ENCODE assay signal across 8 cellular contexts in the genomic region with DNA sequence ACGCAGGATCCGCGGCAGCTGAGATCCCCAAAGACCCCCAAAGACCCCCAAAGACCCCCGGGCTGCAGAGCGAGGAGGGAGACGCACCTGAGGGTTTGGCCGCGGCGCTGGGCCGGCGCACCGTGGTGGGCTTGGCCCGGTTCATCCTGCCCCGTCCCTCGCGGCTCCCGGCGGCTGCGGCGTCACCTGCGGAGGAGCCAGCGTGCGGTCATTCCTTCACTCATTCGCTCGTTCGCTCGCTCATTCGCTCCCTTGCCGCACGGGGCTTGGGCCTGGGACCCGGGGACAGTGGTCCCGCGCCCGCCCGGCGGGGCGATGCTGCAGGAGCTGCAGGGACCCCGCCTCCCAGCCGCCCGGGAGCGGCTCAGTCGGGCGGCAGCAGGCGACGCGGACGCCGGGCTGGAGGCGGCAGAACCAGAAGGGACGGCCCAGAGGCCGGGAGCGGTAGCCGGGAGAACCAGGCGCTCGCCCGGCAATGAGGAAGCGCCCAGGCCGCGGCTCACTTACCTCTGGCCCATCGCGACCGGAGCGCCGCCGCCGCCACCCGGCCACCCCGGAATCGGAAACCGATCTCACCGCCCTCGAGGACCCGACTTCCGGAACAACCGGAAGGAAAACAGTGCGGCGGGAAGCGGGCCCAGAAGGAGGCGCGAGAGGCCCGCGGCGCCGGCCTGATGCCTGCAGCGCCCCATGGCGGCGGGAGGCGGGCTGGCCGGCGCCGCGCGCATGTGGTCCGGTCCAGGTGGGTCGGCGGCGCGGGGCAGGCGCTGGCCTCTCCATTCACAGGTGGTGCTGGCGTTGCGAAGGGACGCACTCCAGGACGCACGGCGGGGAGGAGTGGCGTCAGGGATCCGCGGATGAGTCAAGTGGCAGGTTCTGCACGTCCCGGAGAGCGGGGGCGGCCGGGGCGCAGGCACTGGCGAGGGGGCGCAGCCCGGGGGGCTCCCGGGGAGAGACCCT. TPM values are rescaled to one million over a fixed set of nuclear protein-coding genes. Genes with fewer than 3 reads are reported as not detected.
DNase-seq lines count a peak whose midpoint lies in the region; ATAC-seq and TF ChIP-seq lines count a peak whose summit lies in the region.

A gene with protein sequence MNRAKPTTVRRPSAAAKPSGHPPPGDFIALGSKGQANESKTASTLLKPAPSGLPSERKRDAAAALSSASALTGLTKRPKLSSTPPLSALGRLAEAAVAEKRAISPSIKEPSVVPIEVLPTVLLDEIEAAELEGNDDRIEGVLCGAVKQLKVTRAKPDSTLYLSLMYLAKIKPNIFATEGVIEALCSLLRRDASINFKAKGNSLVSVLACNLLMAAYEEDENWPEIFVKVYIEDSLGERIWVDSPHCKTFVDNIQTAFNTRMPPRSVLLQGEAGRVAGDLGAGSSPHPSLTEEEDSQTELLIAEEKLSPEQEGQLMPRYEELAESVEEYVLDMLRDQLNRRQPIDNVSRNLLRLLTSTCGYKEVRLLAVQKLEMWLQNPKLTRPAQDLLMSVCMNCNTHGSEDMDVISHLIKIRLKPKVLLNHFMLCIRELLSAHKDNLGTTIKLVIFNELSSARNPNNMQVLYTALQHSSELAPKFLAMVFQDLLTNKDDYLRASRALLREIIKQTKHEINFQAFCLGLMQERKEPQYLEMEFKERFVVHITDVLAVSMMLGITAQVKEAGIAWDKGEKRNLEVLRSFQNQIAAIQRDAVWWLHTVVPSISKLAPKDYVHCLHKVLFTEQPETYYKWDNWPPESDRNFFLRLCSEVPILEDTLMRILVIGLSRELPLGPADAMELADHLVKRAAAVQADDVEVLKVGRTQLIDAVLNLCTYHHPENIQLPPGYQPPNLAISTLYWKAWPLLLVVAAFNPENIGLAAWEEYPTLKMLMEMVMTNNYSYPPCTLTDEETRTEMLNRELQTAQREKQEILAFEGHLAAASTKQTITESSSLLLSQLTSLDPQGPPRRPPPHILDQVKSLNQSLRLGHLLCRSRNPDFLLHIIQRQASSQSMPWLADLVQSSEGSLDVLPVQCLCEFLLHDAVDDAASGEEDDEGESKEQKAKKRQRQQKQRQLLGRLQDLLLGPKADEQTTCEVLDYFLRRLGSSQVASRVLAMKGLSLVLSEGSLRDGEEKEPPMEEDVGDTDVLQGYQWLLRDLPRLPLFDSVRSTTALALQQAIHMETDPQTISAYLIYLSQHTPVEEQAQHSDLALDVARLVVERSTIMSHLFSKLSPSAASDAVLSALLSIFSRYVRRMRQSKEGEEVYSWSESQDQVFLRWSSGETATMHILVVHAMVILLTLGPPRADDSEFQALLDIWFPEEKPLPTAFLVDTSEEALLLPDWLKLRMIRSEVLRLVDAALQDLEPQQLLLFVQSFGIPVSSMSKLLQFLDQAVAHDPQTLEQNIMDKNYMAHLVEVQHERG (N-terminal part only) (minus strand): TSS at position 574 of the 960 bp plus-strand sequence. CDS start 429 bp downstream, at position 145.

- in situ Hi-C loops in GM23248 (cut with MboI): no loop called here

- H3K27me3 ChIP-seq in GM23248 (replicated peaks; ENCODE audit: insufficient read depth): no peaks in the 10 kb centered on the region
- no peaks in the 10 kb centered on the region for H3K27me3 ChIP-seq in RWPE2 (ENCODE audit: insufficient read depth, poor library complexity, severe bottlenecking)

- H3K4me3 ChIP-seq in GM23248 (peak within 1 kb of the TSS; percentile 88), RWPE2 (ENCODE audit: severe bottlenecking) (peak within 1 kb of the TSS; percentile 82)

- H3K4me1 ChIP-seq in GM23248 (ENCODE audit: insufficient read depth): no peaks in the 10 kb centered on the region; the same call in 1 of the 2 replicates
- H3K4me1 ChIP-seq in RWPE2 (ENCODE audit: insufficient read depth, poor library complexity, severe bottlenecking): no peaks in the 10 kb centered on the region

- H3K4me2 ChIP-seq in GM23248 (ENCODE audit: unreplicated experiment): peak within 1 kb of the TSS; percentile 90

- peaks cover 4% of the 10 kb centered on the region for H3K27me3 Mint-ChIP-seq in nephron progenitor cell (ENCODE audit: low read depth, poor library complexity)
- H3K27me3 Mint-ChIP-seq in stimulated activated naive CD8-positive, alpha-beta T cell treated with anti-CD3 and anti-CD28 coated beads, Interleukin-15, amount 100 ng/mL, for 72 hours: no peaks in the 10 kb centered on the region

- DNase-seq in EH (ENCODE audit: low read depth) (peak; percentile 90), GM23248 (peak; percentile 96), RWPE2 (ENCODE audit: low spot score) (peak; percentile 97), fibroblast of the conjunctiva (ENCODE audit: low read depth) (peak; percentile 68), nephron progenitor cell (peak; percentile 88)
- DNase-seq in activated T-helper 9 cell treated with anti-CD3 and anti-CD28 coated beads, Interleukin-2, amount 50 U/mL, for 16 hours (ENCODE audit: low read depth): peak; percentile 88
- peak; percentile 91 to 92 for DNase-seq in stimulated activated naive CD8-positive, alpha-beta T cell treated with anti-CD3 and anti-CD28 coated beads, Interleukin-15, amount 100 ng/mL, for 72 hours

- H3K79me2 ChIP-seq in GM23248 (ENCODE audit: insufficient read depth): peaks cover 39% of the 10 kb centered on the region

- no peak within 1 kb of the TSS; the same call in 1 of the 2 replicates for H3K27ac ChIP-seq in GM23248
- H3K27ac ChIP-seq in RWPE2 (ENCODE audit: poor library complexity, severe bottlenecking): peak within 1 kb of the TSS; percentile 32

- ATAC-seq in RWPE2 (ENCODE audit: low read depth): peak; percentile 96
- ATAC-seq in stimulated activated naive CD8-positive, alpha-beta T cell treated with anti-CD3 and anti-CD28 coated beads, Interleukin-15, amount 100 ng/mL, for 72 hours: peak; percentile 93

- no peaks in the 10 kb centered on the region for H3K9me3 Mint-ChIP-seq in nephron progenitor cell
- no peaks in the 10 kb centered on the region for H3K9me3 Mint-ChIP-seq in stimulated activated naive CD8-positive, alpha-beta T cell treated with anti-CD3 and anti-CD28 coated beads, Interleukin-15, amount 100 ng/mL, for 72 hours

- no peaks in the 10 kb centered on the region for H3K9me2 ChIP-seq in GM23248 (ENCODE audit: insufficient read depth)

- peaks cover 4% of the 10 kb centered on the region; the same call in 1 of the 2 replicates for H3F3A ChIP-seq in GM23248 (ENCODE audit: insufficient read depth)

- H3K27ac Mint-ChIP-seq in nephron progenitor cell: peak within 1 kb of the TSS; percentile 59
- H3K27ac Mint-ChIP-seq in stimulated activated naive CD8-positive, alpha-beta T cell treated with anti-CD3 and anti-CD28 coated beads, Interleukin-15, amount 100 ng/mL, for 72 hours: peak within 1 kb of the TSS; percentile 93 to 96

- peaks cover 20% of the 10 kb centered on the region for H3K36me3 Mint-ChIP-seq in nephron progenitor cell (ENCODE audit: low read depth)

- H3K4me1 Mint-ChIP-seq in nephron progenitor cell: peaks cover 39% of the 10 kb centered on the region
- peaks cover 62% of the 10 kb centered on the region for H3K4me1 Mint-ChIP-seq in stimulated activated naive CD8-positive, alpha-beta T cell treated with anti-CD3 and anti-CD28 coated beads, Interleukin-15, amount 100 ng/mL, for 72 hours

- peak within 1 kb of the TSS; percentile 92 for H3K4me3 Mint-ChIP-seq in nephron progenitor cell
- peak within 1 kb of the TSS; percentile 94 to 96 for H3K4me3 Mint-ChIP-seq in stimulated activated naive CD8-positive, alpha-beta T cell treated with anti-CD3 and anti-CD28 coated beads, Interleukin-15, amount 100 ng/mL, for 72 hours

- peak within 1 kb of the TSS; percentile 84 for H3K9ac ChIP-seq in GM23248

- peak; percentile 93 for TF ChIP-seq CTCF in LNCAP (IDR thresholded peaks at IDR 0.05)
- TF ChIP-seq CTCF in RWPE2 (IDR thresholded peaks at IDR 0.05; ENCODE audit: poor library complexity, severe bottlenecking): peak; percentile 96
- TF ChIP-seq CTCF in nephron progenitor cell (IDR thresholded peaks at IDR 0.05): peak; percentile 54

- peak within 1 kb of the TSS; percentile 77 for H2AFZ ChIP-seq in GM23248

- WGBS in GM23248 (ENCODE audit: low coverage in 1 of 2, low lambda C conversion rate in 2 of 2, missing lambda C conversion rate in 2 of 2), 2 experiments: 0 to 1% methylated on average over 70 to 91 of the region's 118 CpGs

- H4K20me1 ChIP-seq in GM23248 (ENCODE audit: insufficient read depth): no peaks in the 10 kb centered on the region

- no peaks in the 10 kb centered on the region for H3K9me3 ChIP-seq in GM23248 (ENCODE audit: low read depth)
- H3K9me3 ChIP-seq in RWPE2 (ENCODE audit: severe bottlenecking): no peaks in the 10 kb centered on the region

- H3K36me3 ChIP-seq in GM23248 (ENCODE audit: low read depth): no peaks in the 10 kb centered on the region
- H3K36me3 ChIP-seq in RWPE2 (ENCODE audit: low read depth): peaks cover 34% of the 10 kb centered on the region

RNA-seq across cellular contexts. Expression of the gene that starts here (rescaled TPM):
- total RNA-seq in GM23248 (2014; rRNA removed; shearing (Covaris generic)): 44.4 and 44.7 TPM in 2 replicates
- 24.8 and 25.4 TPM in 2 replicates for polyA plus RNA-seq in GM23248 (2016; fragmentation: Nextera tagmentation; extraction: Ambion mirVana)
